In the genomic region with DNA sequence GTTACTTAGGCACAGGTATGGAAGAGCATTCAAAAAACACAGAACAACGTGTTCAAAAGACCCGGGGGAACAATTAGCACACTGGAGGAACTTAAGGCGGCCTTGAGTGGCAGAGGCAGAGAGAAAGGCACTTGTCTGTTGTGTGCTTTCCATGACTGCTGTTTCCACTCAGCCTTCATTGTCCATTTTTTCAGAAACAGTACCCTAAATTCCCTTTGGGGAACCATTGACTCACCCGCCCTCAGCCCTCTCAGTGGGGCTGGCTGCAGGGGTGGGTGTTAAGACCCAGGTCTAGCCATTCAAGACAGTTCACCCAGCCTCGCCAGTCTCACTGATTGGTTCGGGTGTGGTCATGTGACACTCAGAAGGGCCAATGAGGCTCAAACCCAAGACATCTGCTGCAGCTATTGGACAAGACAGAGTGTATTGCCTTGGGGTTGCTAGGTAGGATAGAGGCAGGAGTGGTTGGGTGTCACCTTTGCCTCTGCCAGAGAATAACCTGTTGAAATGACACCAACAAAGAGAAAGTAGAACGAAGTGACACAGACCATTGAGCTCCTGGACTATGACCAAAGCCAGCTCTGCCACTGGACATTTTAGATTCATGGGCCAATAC, we compare ENCODE assay signal across 8 cellular contexts. TPM values are rescaled to one million over a fixed set of nuclear protein-coding genes. Genes with fewer than 3 reads are reported as not detected.
DNase-seq lines count a peak whose midpoint lies in the region; FAIRE-seq and TF ChIP-seq lines count a peak whose summit lies in the region.

No MANE protein-coding gene starts in this region.

- peak overlapping the region in 2 of 4 donors; percentile 10 to 57 for H3K4me3 Mint-ChIP-seq in IgD-negative memory B cell

- peaks cover 8 to 10% (median 9%) of the 10 kb centered on the region in 3 donors for H3K4me1 Mint-ChIP-seq in IgD-negative memory B cell

- DNase-seq in activated naive CD4-positive, alpha-beta T cell treated with Interleukin-2 at 50 U/mL for 16 hours, result peak; percentile 25
- no peak for DNase-seq in activated naive CD4-positive, alpha-beta T cell (lab: John Stamatoyannopoulos, UW)
- peak; percentile 30 for DNase-seq in H4 (ENCODE audit: low spot score)
- peak; percentile 95 for DNase-seq in SK-MEL-5 (ENCODE audit: low read depth, low spot score)
- peak; percentile 68 for DNase-seq in ecto neural progenitor cell (ENCODE audit: low spot score)
- DNase-seq in stimulated activated CD4-positive, alpha-beta T cell treated with anti-CD3 and anti-CD28 coated beads, TNF-alpha, amount 100 ng/mL, for 48 hours (ENCODE audit: low read depth in 3 of 3), result peak; percentile 11 to 33 (median 17)
- no peak for DNase-seq in D721Med (ENCODE audit: insufficient read length, low spot score)

- TF ChIP-seq CTCF in D721Med (IDR thresholded peaks at IDR 0.05; ENCODE audit: insufficient read depth, missing control alignments), result no peak

- in situ Hi-C loops in SK-MEL-5 (cut with HindIII; ENCODE audit: low pct_unique_long_range_greater_than_20kb, low sequenced_read_pairs), result no loop called here

- no peak for FAIRE-seq in D721Med (lab: Jason Lieb, UNC)

- no peaks in the 10 kb centered on the region for H3K9me3 Mint-ChIP-seq in IgD-negative memory B cell

- no peaks in the 10 kb centered on the region for H3K27me3 Mint-ChIP-seq in IgD-negative memory B cell

- peak overlapping the region; percentile 27 to 91 (median 69) for H3K27ac Mint-ChIP-seq in IgD-negative memory B cell

- no peaks in the 10 kb centered on the region for H3K36me3 Mint-ChIP-seq in IgD-negative memory B cell

RNA-seq across cellular contexts. Expression of gene CEP20, which starts 19.6 kb away (rescaled TPM):
- 87.2 and 108 TPM in 2 replicates for total RNA-seq in H4 (2014; rRNA removed; shearing (Covaris generic))
- polyA plus RNA-seq in IgD-negative memory B cell, result 28.1 TPM
- 45.9 and 46.6 TPM in 2 replicates for total RNA-seq in SK-MEL-5 (2014; rRNA removed; shearing (Covaris generic))
- polyA plus RNA-seq in SK-MEL-5 (2015; cell fraction: cytosol; rRNA removed), result 34.5 and 35.2 TPM in 2 replicates
- 10.8 and 17.7 TPM in 2 replicates for polyA plus RNA-seq in SK-MEL-5 (2015; cell fraction: nucleus; rRNA removed)

RNA-seq across cellular contexts. Expression of gene ABCC1, which starts 41.4 kb away (rescaled TPM):
- total RNA-seq in H4 (2014; rRNA removed; shearing (Covaris generic)), result 9.7 and 12.5 TPM in 2 replicates
- polyA plus RNA-seq in IgD-negative memory B cell, result 5.8 TPM
- total RNA-seq in SK-MEL-5 (2014; rRNA removed; shearing (Covaris generic)), result 7.2 and 9.1 TPM in 2 replicates
- 22.6 and 28.6 TPM in 2 replicates for polyA plus RNA-seq in SK-MEL-5 (2015; cell fraction: cytosol; rRNA removed)
- 30.1 and 46.2 TPM in 2 replicates for polyA plus RNA-seq in SK-MEL-5 (2015; cell fraction: nucleus; rRNA removed)

RNA-seq across cellular contexts. Expression of gene MYH11, which starts 51.1 kb away (rescaled TPM):
- total RNA-seq in H4 (2014; rRNA removed; shearing (Covaris generic)), result not detected in 2 replicates
- polyA plus RNA-seq in IgD-negative memory B cell, result 3.9 TPM
- 0.03 TPM in 1 of 2 replicates, not detected in the other for total RNA-seq in SK-MEL-5 (2014; rRNA removed; shearing (Covaris generic))
- not detected in 2 replicates for polyA plus RNA-seq in SK-MEL-5 (2015; cell fraction: cytosol; rRNA removed)
- polyA plus RNA-seq in SK-MEL-5 (2015; cell fraction: nucleus; rRNA removed), result not detected in 2 replicates

Comparison
In these comparisons a context has a peak if more than half of its experiments do, and no peak if none do; other contexts are left out.
1. DNase-seq: peak in activated naive CD4-positive, alpha-beta T cell treated with Interleukin-2 at 50 U/mL for 16 hours (single experiment), H4 (single experiment), SK-MEL-5 (single experiment), ecto neural progenitor cell (single experiment) and stimulated activated CD4-positive, alpha-beta T cell treated with anti-CD3 and anti-CD28 coated beads, TNF-alpha, amount 100 ng/mL, for 48 hours (3 of 3); none in activated naive CD4-positive, alpha-beta T cell (0 of 4) and D721Med (single experiment).